In the genomic region with DNA sequence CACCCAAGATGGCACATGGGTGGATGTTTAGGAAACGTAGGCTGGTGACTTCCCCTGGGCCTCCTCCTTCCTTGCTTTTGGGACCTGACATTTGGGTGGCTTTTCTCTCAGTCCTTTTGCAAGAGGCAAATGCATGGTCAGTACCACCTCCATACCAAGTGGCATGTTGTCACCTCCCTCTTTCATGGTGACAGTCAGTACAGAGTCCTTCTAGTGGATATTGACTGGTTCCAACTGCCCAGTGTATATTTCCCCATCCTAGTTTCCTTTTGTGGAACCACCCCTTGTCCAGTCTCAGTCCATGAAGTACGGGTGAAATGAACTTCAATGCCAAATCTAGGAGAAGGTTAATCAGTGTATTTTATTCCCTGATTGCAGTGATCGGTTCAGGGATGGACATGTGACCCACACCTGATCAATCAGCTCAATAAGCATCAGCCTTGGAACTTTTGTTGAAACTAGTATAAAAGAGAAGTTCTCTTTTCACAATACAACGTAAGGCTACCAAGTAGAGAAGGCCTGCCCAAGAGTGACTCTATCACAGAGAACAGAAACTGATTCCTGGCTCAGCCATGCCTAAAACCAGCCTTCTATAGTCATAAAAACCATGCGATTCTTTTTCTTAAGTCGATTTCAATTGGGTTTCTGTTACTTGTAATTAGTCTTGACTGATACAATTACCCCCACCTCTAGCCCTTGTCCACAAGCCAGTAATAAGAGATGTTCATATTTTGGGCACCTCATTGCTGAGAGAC, we compare ENCODE assay signal across 13 cellular contexts.
DNase-seq lines count a peak whose midpoint lies in the region; ATAC-seq and TF ChIP-seq lines count a peak whose summit lies in the region.
"Had no signal": no experiment of that assay in that cellular context is flagged by ENCODE, and none has a peak within 500 bp of the region (broad histone marks: within the 10 kb centered on the region; RNA-seq: fewer than 3 reads in every experiment).

No MANE protein-coding gene starts in this region.

- TF ChIP-seq CTCF in mucosa of descending colon (IDR thresholded peaks at IDR 0.05) (no peak), body of pancreas (IDR thresholded peaks at IDR 0.05) (no peak), lower leg skin (IDR thresholded peaks at IDR 0.05) (no peak)

- H3K9me3 ChIP-seq in mucosa of descending colon (no peaks in the 10 kb centered on the region), body of pancreas (no peaks in the 10 kb centered on the region)

- 78 to 79% methylated on average over 6 of the region's 6 CpGs for WGBS in body of pancreas, 2 donors
- 76 to 85% methylated on average over 6 of the region's 6 CpGs for WGBS in lower leg skin, 2 donors

- H3K4me3 ChIP-seq in mucosa of descending colon = no peak overlapping the region
- H3K4me3 ChIP-seq in body of pancreas = no peak overlapping the region
- H3K4me3 ChIP-seq in lower leg skin (ENCODE audit: low read depth, poor library complexity, severe bottlenecking) = no peak overlapping the region
- H3K4me3 ChIP-seq: SK-N-MC had no signal

- no peaks in the 10 kb centered on the region for H3K27me3 ChIP-seq in body of pancreas

- DNase-seq in mucosa of descending colon (no peak), UCSD-AML1 (lab: John Stamatoyannopoulos, UW; ENCODE audit: unreplicated experiment) (no peak), Right ventricle myocardium superior (no peak), body of pancreas (no peak), lower leg skin (ENCODE audit: low spot score in 2 of 2) (no peak)
- DNase-seq: aorta, erythroblast, KG1, NCI-H345 had no signal

- H3K36me3 ChIP-seq in mucosa of descending colon (ENCODE audit: low read depth) (no peaks in the 10 kb centered on the region), body of pancreas (replicated peaks in 1 of 2; ENCODE audit: insufficient read depth in 1 of 2, low read depth in 2 of 2) (no peaks in the 10 kb centered on the region)

- no peaks in the 10 kb centered on the region for H3K4me1 ChIP-seq in mucosa of descending colon (ENCODE audit: low read depth)
- H3K4me1 ChIP-seq in body of pancreas = peaks cover 6% of the 10 kb centered on the region

- ATAC-seq in GM19025 (IDR thresholded peaks at IDR 0.05; ENCODE audit: low read depth, unreplicated experiment) = peak; percentile 93
- ATAC-seq in GM21786 (IDR thresholded peaks at IDR 0.05; ENCODE audit: unreplicated experiment) = peak; percentile 98
- peak; percentile 97 for ATAC-seq in HG03196 (IDR thresholded peaks at IDR 0.05; ENCODE audit: unreplicated experiment)
- ATAC-seq in mucosa of descending colon = peak; percentile 23
- no peak for ATAC-seq in Right ventricle myocardium superior (ENCODE audit: poor library complexity)
- ATAC-seq in body of pancreas = no peak

- intact Hi-C loops in mucosa of descending colon (cut with DNase I, micrococcal nuclease) (no loop called here), Right ventricle myocardium superior (cut with DNase I) (no loop called here), body of pancreas (cut with DNase I) (no loop called here), lower leg skin (cut with DNase I; ENCODE audit: low total_unique reads) (no loop called here)

- no peak for TF ChIP-seq POLR2A in body of pancreas (IDR thresholded peaks at IDR 0.05)
- TF ChIP-seq POLR2A in lower leg skin (IDR thresholded peaks at IDR 0.05) = no peak

- no peak overlapping the region for H3K27ac ChIP-seq in body of pancreas
- H3K27ac ChIP-seq: SK-N-MC had no signal

Comparison
In these comparisons a context has a peak if more than half of its experiments do, and no peak if none do; other contexts are left out.
1. ATAC-seq: peak in GM19025 (single experiment), GM21786 (single experiment), HG03196 (single experiment) and mucosa of descending colon (single experiment); none in Right ventricle myocardium superior (single experiment) and body of pancreas (single experiment).